In genomic region chr21:45010860-45011259, GRCh38 we compare ENCODE assay signal across 1 cellular context.
TF ChIP-seq lines count a peak whose summit lies in the region.

No MANE protein-coding gene starts in this region.

TF ChIP-seq in H1, 55 proteins besides CTCF, POLR2A, EP300 and RAD21:
- no peak for TF ChIP-seq KDM5A (IDR thresholded peaks at IDR 0.05; ENCODE audit: low read length)
- TF ChIP-seq CREB1 (IDR thresholded peaks at IDR 0.05), result no peak
- TF ChIP-seq CBX5 (IDR thresholded peaks at IDR 0.05; ENCODE audit: low read depth, low read length), result no peak
- TF ChIP-seq CHD2 (IDR thresholded peaks at IDR 0.05; ENCODE audit: low read length), result no peak
- TF ChIP-seq RFX5 (IDR thresholded peaks at IDR 0.05; ENCODE audit: borderline replicate concordance, low read depth, low read length), result no peak
- TF ChIP-seq EGR1 (IDR thresholded peaks at IDR 0.05; ENCODE audit: borderline replicate concordance, low read depth, low read length), result no peak
- TF ChIP-seq SP4 (IDR thresholded peaks at IDR 0.05; ENCODE audit: low read length), result no peak
- no peak for TF ChIP-seq POU5F1 (IDR thresholded peaks at IDR 0.05; ENCODE audit: low read depth, low read length)
- no peak for TF ChIP-seq POLR2AphosphoS5 (IDR thresholded peaks at IDR 0.05; ENCODE audit: low read depth, low read length)
